23 cellular contexts compared by ENCODE assay signal in the genomic region with DNA sequence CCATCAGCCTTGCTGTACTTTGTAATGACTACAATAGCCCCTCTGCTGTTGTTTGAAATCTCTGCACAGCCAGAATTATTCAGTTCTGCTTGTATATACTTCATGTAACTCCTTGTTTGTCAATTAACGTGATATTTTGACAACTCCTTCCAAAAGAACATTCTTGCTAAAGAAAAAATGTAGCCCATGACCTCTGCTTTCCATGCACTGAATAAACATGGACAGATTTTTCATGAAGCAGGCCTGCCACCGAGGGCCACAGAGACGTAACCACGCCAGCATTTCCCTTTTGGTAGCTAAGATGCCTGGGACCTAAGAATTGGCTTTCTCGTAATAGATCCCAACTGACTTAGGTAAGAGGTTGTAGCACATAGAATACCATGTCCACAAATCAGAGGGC.
"Had no signal": no experiment of that assay in that cellular context is flagged by ENCODE, and none has a peak within 500 bp of the region (broad histone marks: within the 10 kb centered on the region; RNA-seq: fewer than 3 reads in every experiment).

No MANE protein-coding gene starts in this region.

- H3K36me3 ChIP-seq: MG63, SJSA1 had no signal

- DNase-seq: Karpas-422, KG1, MG63, NCI-H1092, NCI-H1105 treated with DMSO at 0.1 percent for 48 hours, NCI-H1417 treated with DMSO at 0.1 percent for 48 hours, NCI-H146, NCI-H1694 treated with DMSO at 0.1 percent for 48 hours, NCI-H1930, NCI-H2081, NCI-H2107, NCI-H226, NCI-H446, NCI-H510A, NCI-H524 treated with DMSO at 0.1 percent for 48 hours, NCI-H69, NCI-H774, Right ventricle myocardium superior, RPMI8226, SIG-M5 had no signal

- H3K9me3 ChIP-seq: MG63, SJSA1 had no signal

- H3K27ac ChIP-seq: SJSA1, SK-N-MC had no signal

- H3K27me3 ChIP-seq: MG63, SJSA1 had no signal

- H3K4me3 ChIP-seq: MG63, SJSA1, SK-N-MC had no signal

- FAIRE-seq: RCC 7860 had no signal
